8 cellular contexts compared by ENCODE assay signal in the genomic region with DNA sequence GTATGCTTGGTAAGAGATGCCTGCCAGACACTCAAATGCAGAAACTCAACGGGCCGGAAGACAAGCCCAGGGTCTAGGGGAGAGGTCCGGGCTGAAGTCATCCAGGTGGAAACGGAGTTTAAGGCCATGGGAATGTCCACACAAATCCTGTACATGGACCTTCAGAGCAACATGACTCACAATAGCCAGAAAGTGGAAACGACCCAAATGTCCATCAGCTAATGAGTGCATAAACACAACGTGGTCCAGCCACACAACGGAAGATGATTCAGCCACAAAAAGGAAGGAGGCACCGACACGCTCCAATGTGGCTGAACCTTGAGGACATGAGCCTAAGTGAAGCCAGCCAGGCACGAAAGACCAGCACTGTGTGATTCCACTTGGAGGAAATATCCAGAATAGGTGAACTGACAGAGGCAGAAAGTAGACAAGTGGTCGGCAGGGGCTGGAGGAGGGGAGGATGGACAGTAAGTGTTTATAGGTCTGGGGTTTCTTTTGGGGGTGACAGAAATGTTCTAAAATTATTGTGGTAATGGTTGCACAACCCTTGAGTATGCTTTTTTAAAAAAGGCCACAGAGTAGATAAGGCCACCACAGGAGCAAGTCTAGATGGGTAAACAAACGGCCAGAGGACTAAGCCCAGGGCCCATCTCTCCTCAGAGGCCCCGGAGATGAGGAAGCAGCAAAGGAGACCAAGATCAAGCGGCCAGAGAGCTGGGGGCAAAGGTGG.
DNase-seq lines count a peak whose midpoint lies in the region; ATAC-seq and TF ChIP-seq lines count a peak whose summit lies in the region.

No MANE protein-coding gene starts in this region.

- no peak overlapping the region for H3K18ac ChIP-seq in neuronal stem cell (ENCODE audit: low read length)

- no peak overlapping the region for H3K4me2 ChIP-seq in neuronal stem cell (ENCODE audit: insufficient read depth, low read length, poor library complexity, severe bottlenecking)

- H3K27ac ChIP-seq in SJCRH30 (peak overlapping the region; percentile 73), neuronal stem cell (replicated peaks; ENCODE audit: low read length) (no peak overlapping the region)

- no peak overlapping the region for H3K23ac ChIP-seq in neuronal stem cell (ENCODE audit: low read depth, low read length, poor library complexity)

- H4K8ac ChIP-seq in neuronal stem cell (ENCODE audit: low read depth, low read length), result no peak overlapping the region

- POLR2A ChIA-PET in HEK293T (lab: Yijun Ruan, JAX), result no interaction called here

- no peak overlapping the region for H2BK12ac ChIP-seq in neuronal stem cell (ENCODE audit: low read length)

- H2BK15ac ChIP-seq in neuronal stem cell (ENCODE audit: low read length), result no peak overlapping the region

- no peak overlapping the region for H3K4ac ChIP-seq in neuronal stem cell (ENCODE audit: low read length)

- no peak overlapping the region for H3K14ac ChIP-seq in neuronal stem cell (ENCODE audit: low read length)

- H3K9me3 ChIP-seq in SJCRH30 (replicated peaks) (no peaks in the 10 kb centered on the region), neuronal stem cell (replicated peaks in 1 of 2; ENCODE audit: control insufficient read depth in 2 of 2, insufficient read depth in 1 of 2, low read depth in 1 of 2, low read length in 2 of 2) (no peaks in the 10 kb centered on the region)

- no CpG with 5 or more reads among the region's 14 CpGs for WGBS in neuronal stem cell (ENCODE audit: extremely low coverage in 2 of 2, insufficient read length in 2 of 2, insufficient replicate concordance in 1 of 2), 2 donors

- H2BK5ac ChIP-seq in neuronal stem cell (ENCODE audit: low read length), result no peak overlapping the region

- H4K91ac ChIP-seq in neuronal stem cell (ENCODE audit: low read depth, low read length, poor library complexity), result no peak overlapping the region

- H3K4me1 ChIP-seq in SJCRH30 (peaks cover 71% of the 10 kb centered on the region), neuronal stem cell (ENCODE audit: control insufficient read depth in 2 of 2, insufficient read depth in 1 of 2, low read depth in 1 of 2, low read length in 2 of 2) (peaks cover 0 to 2% of the 10 kb centered on the region in 2 donors)

- H3K4me3 ChIP-seq in GM12865 (ENCODE audit: low read depth, low read length), result 0 out of 2 replicates have a peak overlapping the region, but pooled peaks have one; percentile 14
- H3K4me3 ChIP-seq in SJCRH30, result no peak overlapping the region
- no peak overlapping the region for H3K4me3 ChIP-seq in fibroblast of the aortic adventitia (ENCODE audit: low read depth, low read length)
- H3K4me3 ChIP-seq in neuronal stem cell (ENCODE audit: low read length in 2 of 2), result no peak overlapping the region

- intact Hi-C loops in sciatic nerve (cut with DNase I), result no loop called here

- no peaks in the 10 kb centered on the region for H3K27me3 ChIP-seq in SJCRH30
- H3K27me3 ChIP-seq in neuronal stem cell (ENCODE audit: control insufficient read depth in 3 of 3, insufficient read depth in 3 of 3, low read depth in 1 of 3, low read length in 3 of 3), result no peaks in the 10 kb centered on the region

- no peak overlapping the region for H2AK5ac ChIP-seq in neuronal stem cell (ENCODE audit: low read depth, low read length)

- ATAC-seq in sciatic nerve, result peak; percentile 34
- ATAC-seq in omental fat pad (ENCODE audit: low FRiP score), result no peak

- CTCF ChIA-PET in HEK293T (lab: Yijun Ruan, JAX), result no interaction called here

- H3K9ac ChIP-seq in neuronal stem cell (ENCODE audit: low read depth, low read length, poor library complexity), result no peak overlapping the region

- TF ChIP-seq CTCF in GM12865 (IDR thresholded peaks at IDR 0.05; ENCODE audit: insufficient read depth, low read depth, low read length, missing control alignments), result no peak
- no peak for TF ChIP-seq CTCF in fibroblast of the aortic adventitia (IDR thresholded peaks at IDR 0.05; ENCODE audit: insufficient read depth, low read length)
- TF ChIP-seq CTCF in omental fat pad (IDR thresholded peaks at IDR 0.05), result no peak

- no peaks in the 10 kb centered on the region for H3K79me1 ChIP-seq in neuronal stem cell (ENCODE audit: low read depth, low read length)

- H2AFZ ChIP-seq in neuronal stem cell (ENCODE audit: low read length), result no peak overlapping the region

- DNase-seq in GM12865 (ENCODE audit: low read depth) (peak; percentile 81), SJCRH30 (no peak), fibroblast of the aortic adventitia (ENCODE audit: low read depth) (peak; percentile 59), sciatic nerve (ENCODE audit: low spot score) (no peak), omental fat pad (ENCODE audit: low spot score) (no peak), NCI-H1694 (lab: John Stamatoyannopoulos, UW) (no peak), neuronal stem cell (ENCODE audit: low spot score) (no peak), HEK293T (ENCODE audit: extremely low spot score) (no peak)

- H2BK120ac ChIP-seq in neuronal stem cell (ENCODE audit: low read depth, low read length), result no peak overlapping the region

- H3K36me3 ChIP-seq in SJCRH30 (peaks cover 8% of the 10 kb centered on the region; the same call in 1 of the 2 replicates), neuronal stem cell (replicated peaks in 1 of 2; ENCODE audit: control insufficient read depth in 2 of 2, insufficient read depth in 2 of 2, low read length in 2 of 2) (peaks cover 0 to 99% of the 10 kb centered on the region in 2 donors)

TF ChIP-seq in HEK293T, 16 proteins besides CTCF, POLR2A, EP300 and RAD21:
- TF ChIP-seq FOXK2 (IDR thresholded peaks at IDR 0.05), result no peak
- no peak for TF ChIP-seq CTBP1 (IDR thresholded peaks at IDR 0.05; ENCODE audit: borderline replicate concordance)
- no peak for TF ChIP-seq L3MBTL2 (conservative IDR thresholded peaks at IDR 0.05)
- no peak for TF ChIP-seq SUZ12 (IDR thresholded peaks at IDR 0.05)
- no peak for TF ChIP-seq SP1 (IDR thresholded peaks at IDR 0.05)
- no peak for TF ChIP-seq TARDBP (IDR thresholded peaks at IDR 0.05)
- TF ChIP-seq NFRKB (IDR thresholded peaks at IDR 0.05), result no peak
- no peak for TF ChIP-seq ELF4 (IDR thresholded peaks at IDR 0.05)
- TF ChIP-seq PKNOX1 (IDR thresholded peaks at IDR 0.05), result no peak
- no peak for TF ChIP-seq FOXA1 (IDR thresholded peaks at IDR 0.05)

Comparison
In these comparisons a context has a peak if more than half of its experiments do, and no peak if none do; other contexts are left out.
1. DNase-seq: peak in GM12865 (single experiment) and fibroblast of the aortic adventitia (single experiment); none in SJCRH30 (0 of 2), sciatic nerve (single experiment), omental fat pad (single experiment), NCI-H1694 (single experiment), neuronal stem cell (single experiment) and HEK293T (single experiment).